13 cellular contexts compared by ENCODE assay signal in genomic region chr12:57234233-57234570, GRCh38. TPM values are rescaled to one million over a fixed set of nuclear protein-coding genes. Genes with fewer than 3 reads are reported as not detected.
DNase-seq lines count a peak whose midpoint lies in the region; ATAC-seq, FAIRE-seq and TF ChIP-seq lines count a peak whose summit lies in the region.
"Had no signal": no experiment of that assay in that cellular context is flagged by ENCODE, and none has a peak within 500 bp of the region (broad histone marks: within the 10 kb centered on the region; RNA-seq: fewer than 3 reads in every experiment).

No MANE protein-coding gene starts in this region.

- H3K27ac ChIP-seq in right atrium auricular region (peak overlapping the region; percentile 41 to 71), HepG2 (ENCODE audit: extremely low read length, insufficient read depth, low read length) (no peak overlapping the region), vagina (peak overlapping the region; percentile 72)
- H3K27ac ChIP-seq: testis had no signal

- in situ Hi-C loops in HepG2 (cut with HindIII; ENCODE audit: extremely low pct_ligation_motif_present, low pct_unique_long_range_greater_than_20kb) = no loop called here

- peaks cover 8% of the 10 kb centered on the region for H3K27me3 Mint-ChIP-seq in activated B cell treated with CpG ODN at 0.5 μM for 24 hours
- H3K27me3 Mint-ChIP-seq in activated naive CD4-positive, alpha-beta T cell treated with anti-CD3 and anti-CD28 coated beads for 36 hours (ENCODE audit: low read depth) = peaks cover 23% of the 10 kb centered on the region

- TF ChIP-seq EP300 in HepG2 (IDR thresholded peaks at IDR 0.05; ENCODE audit: low read depth in 2 of 2, low read length in 2 of 2) = no peak
- no peak for TF ChIP-seq EP300 in HepG2 (CRISPR knock-in tag; IDR thresholded peaks at IDR 0.05; ENCODE audit: borderline replicate concordance)

- WGBS in HepG2 (ENCODE audit: low lambda C conversion rate) = 92% methylated on average over 3 of the region's 3 CpGs

- H3K4me3 ChIP-seq in right atrium auricular region (no peak overlapping the region), HepG2 (replicated peaks in 1 of 3; ENCODE audit: insufficient read depth in 1 of 3, low read depth in 2 of 3, low read length in 3 of 3) (no peak overlapping the region), vagina (no peak overlapping the region)
- H3K4me3 ChIP-seq: testis had no signal

- H2AFZ ChIP-seq in HepG2 (ENCODE audit: low read length) = no peak overlapping the region

- H3K9ac ChIP-seq in HepG2 (ENCODE audit: insufficient read depth, low read depth, low read length) = no peak overlapping the region

- TF ChIP-seq CTCF in right atrium auricular region (IDR thresholded peaks at IDR 0.05) = no peak
- no peak for TF ChIP-seq CTCF in activated B cell treated with CpG ODN at 0.5 μM for 24 hours (IDR thresholded peaks at IDR 0.05)
- TF ChIP-seq CTCF in HepG2 (CRISPR knock-in tag; IDR thresholded peaks at IDR 0.05) = no peak
- TF ChIP-seq CTCF in vagina (IDR thresholded peaks at IDR 0.05) = no peak

- H3K4me1 Mint-ChIP-seq in activated B cell treated with CpG ODN at 0.5 μM for 24 hours = peaks cover 93% of the 10 kb centered on the region
- peaks cover 62% of the 10 kb centered on the region for H3K4me1 Mint-ChIP-seq in activated naive CD4-positive, alpha-beta T cell treated with anti-CD3 and anti-CD28 coated beads for 36 hours (ENCODE audit: low read depth)

- peaks cover 12% of the 10 kb centered on the region; the same call in 1 of the 2 replicates for H4K20me1 ChIP-seq in HepG2 (ENCODE audit: insufficient read depth, low read length)

- peak overlapping the region; percentile 80 for H3K4me3 Mint-ChIP-seq in activated B cell treated with CpG ODN at 0.5 μM for 24 hours
- no peak overlapping the region for H3K4me3 Mint-ChIP-seq in activated naive CD4-positive, alpha-beta T cell treated with anti-CD3 and anti-CD28 coated beads for 36 hours
- H3K4me3 Mint-ChIP-seq: activated CD4-positive, alpha-beta T cell treated with anti-CD3 and anti-CD28 coated beads for 36 hours had no signal

- peaks cover 29% of the 10 kb centered on the region for H3K36me3 ChIP-seq in right atrium auricular region
- H3K36me3 ChIP-seq in HepG2 (replicated peaks in 1 of 2; ENCODE audit: control insufficient read depth in 1 of 2, insufficient read depth in 2 of 2, low read length in 2 of 2) = peaks cover 20 to 34% of the 10 kb centered on the region in 2 experiments
- H3K36me3 ChIP-seq in vagina = peaks cover 0 to 32% of the 10 kb centered on the region in 2 donors

- peaks cover 28% of the 10 kb centered on the region for H3K79me2 ChIP-seq in HepG2 (ENCODE audit: insufficient read depth, low read length)

- peak overlapping the region; percentile 96 for H3K27ac Mint-ChIP-seq in activated B cell treated with CpG ODN at 0.5 μM for 24 hours
- no peak overlapping the region for H3K27ac Mint-ChIP-seq in activated naive CD4-positive, alpha-beta T cell treated with anti-CD3 and anti-CD28 coated beads for 36 hours
- H3K27ac Mint-ChIP-seq: activated CD4-positive, alpha-beta T cell treated with anti-CD3 and anti-CD28 coated beads for 36 hours had no signal

- intact Hi-C loops in left cardiac atrium (cut with DNase I) = no loop called here
- intact Hi-C loops in activated B cell treated with CpG ODN at 0.5 μM for 24 hours (cut with micrococcal nuclease) = loop anchor here (1.0 kb wide), 1 partner anchor 8 kb away; no protein-coding TSS in a partner anchor
- intact Hi-C loops in HepG2 (cut with micrococcal nuclease; ENCODE audit: unreplicated experiment) = no loop called here
- intact Hi-C loops in vagina (cut with DNase I) = no loop called here
- intact Hi-C loops in activated naive CD4-positive, alpha-beta T cell treated with anti-CD3 and anti-CD28 coated beads for 36 hours (cut with micrococcal nuclease) = no loop called here

- TF ChIP-seq POLR2A in HepG2 (IDR thresholded peaks at IDR 0.05; ENCODE audit: insufficient read depth in 1 of 2, low read depth in 2 of 2, low read length in 2 of 2) = no peak
- no peak for TF ChIP-seq POLR2A in vagina (IDR thresholded peaks at IDR 0.05)

- H3K4me1 ChIP-seq in right atrium auricular region = peaks cover 0 to 54% of the 10 kb centered on the region in 2 donors
- peaks cover 74% of the 10 kb centered on the region for H3K4me1 ChIP-seq in HepG2 (ENCODE audit: insufficient read depth, low read length)
- peaks cover 63% of the 10 kb centered on the region for H3K4me1 ChIP-seq in vagina

- no peak for ATAC-seq in left cardiac atrium
- no peak for ATAC-seq in activated B cell treated with CpG ODN at 0.5 μM for 24 hours (ENCODE audit: low read depth)
- no peak for ATAC-seq in HepG2
- ATAC-seq: activated CD4-positive, alpha-beta T cell treated with anti-CD3 and anti-CD28 coated beads for 36 hours; PC-3; T-cell had no signal

- no peak overlapping the region for H3K4me2 ChIP-seq in HepG2 (ENCODE audit: low read depth, low read length)

- BruUV-seq in HepG2 (replicated peaks; lab: Mats Ljungman, UMichigan) = no TSS peak

- TF ChIP-seq RAD21 in HepG2 (CRISPR knock-in tag; IDR thresholded peaks at IDR 0.05) = no peak

- POLR2A ChIA-PET in activated B cell treated with CpG ODN at 0.5 μM for 24 hours (lab: Charles Lee) = interaction anchor here (0.9 to 1.3 kb wide), 3 partner anchors 8 to 123 kb away, joined by 3 to 4 read pairs (median 4); partner anchors contain the start of gene STAT6
- POLR2A ChIA-PET in HepG2 (lab: Yijun Ruan, JAX) = no interaction called here

- no peak for DNase-seq in right atrium auricular region (ENCODE audit: low spot score)
- no peak for DNase-seq in left cardiac atrium
- no peak for DNase-seq in activated B cell treated with CpG ODN at 0.5 μM for 24 hours
- no peak for DNase-seq in HepG2 (ENCODE audit: low spot score)
- no peak for DNase-seq in vagina (ENCODE audit: extremely low spot score in 2 of 2)
- DNase-seq in NCI-H2171 treated with DMSO at 0.1 percent for 48 hours (lab: John Stamatoyannopoulos, UW) = no peak
- DNase-seq in GOT3 (lab: John Stamatoyannopoulos, UW) = no peak
- no peak for DNase-seq in activated naive CD4-positive, alpha-beta T cell treated with anti-CD3 and anti-CD28 coated beads for 36 hours
- DNase-seq: activated CD4-positive, alpha-beta T cell treated with anti-CD3 and anti-CD28 coated beads for 36 hours; anterior cingulate cortex; PC-3; T-cell; testis had no signal

- no peak for FAIRE-seq in HepG2 (lab: Jason Lieb, UNC)

- no peaks in the 10 kb centered on the region for H3K9me3 ChIP-seq in right atrium auricular region
- H3K9me3 ChIP-seq in HepG2 (ENCODE audit: low read length) = no peaks in the 10 kb centered on the region
- no peaks in the 10 kb centered on the region for H3K9me3 ChIP-seq in vagina
- H3K9me3 ChIP-seq: testis had no signal

- peaks cover 54% of the 10 kb centered on the region for H3K36me3 Mint-ChIP-seq in activated B cell treated with CpG ODN at 0.5 μM for 24 hours (ENCODE audit: low read depth)
- peaks cover 57% of the 10 kb centered on the region for H3K36me3 Mint-ChIP-seq in activated naive CD4-positive, alpha-beta T cell treated with anti-CD3 and anti-CD28 coated beads for 36 hours (ENCODE audit: low read depth)

- peaks cover 0 to 12% of the 10 kb centered on the region in 2 donors for H3K27me3 ChIP-seq in right atrium auricular region
- peaks cover 0 to under 1% of the 10 kb centered on the region in 2 experiments; a peak in 2 of 5 replicates for H3K27me3 ChIP-seq in HepG2 (ENCODE audit: control insufficient read depth in 1 of 2, insufficient read depth in 2 of 2, low read length in 2 of 2)
- H3K27me3 ChIP-seq in vagina = no peaks in the 10 kb centered on the region
- H3K27me3 ChIP-seq: testis had no signal

- no peaks in the 10 kb centered on the region for H3K9me3 Mint-ChIP-seq in activated B cell treated with CpG ODN at 0.5 μM for 24 hours
- H3K9me3 Mint-ChIP-seq in activated naive CD4-positive, alpha-beta T cell treated with anti-CD3 and anti-CD28 coated beads for 36 hours = no peaks in the 10 kb centered on the region
- H3K9me3 Mint-ChIP-seq: T-cell had no signal

- CTCF ChIA-PET in activated B cell treated with CpG ODN at 0.5 μM for 24 hours (lab: Charles Lee) = interaction anchor here (2.4 to 20.9 kb wide), 2 partner anchors 9 to 18 kb away, joined by 9 to 390 read pairs; partner anchors contain the start of gene NXPH4
- CTCF ChIA-PET in HepG2 (lab: Yijun Ruan, JAX; ENCODE audit: low intra/inter-chr PET ratio, low total read pairs) = interaction anchor here (11.7 kb wide), 1 partner anchor 20 kb away, joined by 308 read pairs; the partner anchor contains the start of gene NXPH4
- CTCF ChIA-PET in activated naive CD4-positive, alpha-beta T cell treated with anti-CD3 and anti-CD28 coated beads for 36 hours (lab: Charles Lee) = interaction anchor here (0.5 to 5.7 kb wide), 2 partner anchors 20 to 303 kb away, joined by 3 to 93 read pairs; no protein-coding TSS in a partner anchor

RNA-seq across cellular contexts. Expression of gene SHMT2, which starts 4.7 kb away (rescaled TPM):
- total RNA-seq in right atrium auricular region (10 to 100 TPM; 16.6 to 33.0 TPM), left cardiac atrium (10 to 100 TPM; 31.1 to 39.6 TPM), activated B cell treated with CpG ODN at 0.5 μM for 24 hours (268 and 270 TPM in 2 replicates), HepG2 (2016; rRNA removed; fragmentation: Illumina TruSeq; extraction: Trizol) (181 and 184 TPM in 2 replicates), vagina (54.0 TPM)
- total RNA-seq in HepG2 (2016; cell fraction: cytosol; rRNA removed; fragmentation: Illumina TruSeq; extraction: Trizol; ENCODE audit: low read depth) = 34.5 and 40.7 TPM in 2 replicates
- total RNA-seq in HepG2 (2016; cell fraction: insoluble cytoplasmic fraction; rRNA removed; fragmentation: Illumina TruSeq; extraction: Trizol) = 185 and 193 TPM in 2 replicates
- 86.2 and 91.5 TPM in 2 replicates for total RNA-seq in HepG2 (2016; cell fraction: membrane; rRNA removed; fragmentation: Illumina TruSeq; extraction: Trizol)
- total RNA-seq in HepG2 (2016; cell fraction: nucleus; rRNA removed; fragmentation: Illumina TruSeq; extraction: Trizol) = 87.0 and 104 TPM in 2 replicates
- polyA plus RNA-seq in HepG2 (2011; rRNA removed) = 393 and 420 TPM in 2 replicates
- polyA plus RNA-seq in HepG2 (2011; cell fraction: cytosol; rRNA removed) = 388 and 543 TPM in 2 replicates
- 527 and 559 TPM in 2 replicates for polyA plus RNA-seq in HepG2 (2011; cell fraction: nucleus; rRNA removed)
- polyA plus RNA-seq in HepG2 (2012) = 193 and 317 TPM in 2 replicates
- 47.3 and 51.9 TPM in 2 replicates for polyA plus RNA-seq in HepG2 (2016; cell fraction: cytosol; fragmentation: Illumina TruSeq; extraction: Trizol; ENCODE audit: low read depth)
- 228 and 257 TPM in 2 replicates for polyA plus RNA-seq in HepG2 (2016; cell fraction: insoluble cytoplasmic fraction; fragmentation: Illumina TruSeq; extraction: Trizol; ENCODE audit: low read depth)
- polyA plus RNA-seq in HepG2 (2016; cell fraction: membrane; fragmentation: Illumina TruSeq; extraction: Trizol; ENCODE audit: low read depth) = 85.7 and 97.2 TPM in 2 replicates
- 161 and 174 TPM in 2 replicates for polyA plus RNA-seq in HepG2 (2016; cell fraction: nucleus; fragmentation: Illumina TruSeq; extraction: Trizol; ENCODE audit: insufficient read depth, low read depth)
- polyA minus RNA-seq in HepG2 (2011; rRNA and poly(A)+ RNA removed; ENCODE audit: low replicate concordance) = 452 and 685 TPM in 2 replicates
- 216 and 224 TPM in 2 replicates for polyA minus RNA-seq in HepG2 (2011; cell fraction: cytosol; rRNA and poly(A)+ RNA removed)
- 130 and 151 TPM in 2 replicates for polyA minus RNA-seq in HepG2 (2011; cell fraction: nucleus; rRNA and poly(A)+ RNA removed)
- 100 to 1,000 TPM; 542 to 552 TPM for total RNA-seq in activated naive CD4-positive, alpha-beta T cell treated with anti-CD3 and anti-CD28 coated beads for 36 hours

RNA-seq across cellular contexts. Expression of gene STAC3, which starts 16.8 kb away (rescaled TPM):
- total RNA-seq in right atrium auricular region (under 1 TPM; 0.48 to 0.59 TPM), left cardiac atrium (1 to 10 TPM; 1.2 to 2.7 TPM), activated B cell treated with CpG ODN at 0.5 μM for 24 hours (4.6 and 5.5 TPM in 2 replicates), HepG2 (2016; rRNA removed; fragmentation: Illumina TruSeq; extraction: Trizol) (0.14 and 0.18 TPM in 2 replicates), vagina (0.74 TPM)
- total RNA-seq in HepG2 (2016; cell fraction: cytosol; rRNA removed; fragmentation: Illumina TruSeq; extraction: Trizol; ENCODE audit: low read depth) = not detected in 2 replicates
- total RNA-seq in HepG2 (2016; cell fraction: insoluble cytoplasmic fraction; rRNA removed; fragmentation: Illumina TruSeq; extraction: Trizol) = 0.25 and 0.26 TPM in 2 replicates
- not detected in 2 replicates for total RNA-seq in HepG2 (2016; cell fraction: membrane; rRNA removed; fragmentation: Illumina TruSeq; extraction: Trizol)
- 0.34 and 0.62 TPM in 2 replicates for total RNA-seq in HepG2 (2016; cell fraction: nucleus; rRNA removed; fragmentation: Illumina TruSeq; extraction: Trizol)
- polyA plus RNA-seq in HepG2 (2011; rRNA removed) = 0.22 and 0.27 TPM in 2 replicates
- polyA plus RNA-seq in HepG2 (2011; cell fraction: cytosol; rRNA removed) = 0.05 and 0.17 TPM in 2 replicates
- 1.3 TPM in 2 replicates for polyA plus RNA-seq in HepG2 (2011; cell fraction: nucleus; rRNA removed)
- 0.34 and 0.49 TPM in 2 replicates for polyA plus RNA-seq in HepG2 (2012)
- 0.12 TPM in 1 of 2 replicates, not detected in the other for polyA plus RNA-seq in HepG2 (2016; cell fraction: cytosol; fragmentation: Illumina TruSeq; extraction: Trizol; ENCODE audit: low read depth)
- 0.19 and 0.38 TPM in 2 replicates for polyA plus RNA-seq in HepG2 (2016; cell fraction: insoluble cytoplasmic fraction; fragmentation: Illumina TruSeq; extraction: Trizol; ENCODE audit: low read depth)
- 0.18 TPM in 1 of 2 replicates, not detected in the other for polyA plus RNA-seq in HepG2 (2016; cell fraction: membrane; fragmentation: Illumina TruSeq; extraction: Trizol; ENCODE audit: low read depth)
- 1.4 and 2.4 TPM in 2 replicates for polyA plus RNA-seq in HepG2 (2016; cell fraction: nucleus; fragmentation: Illumina TruSeq; extraction: Trizol; ENCODE audit: insufficient read depth, low read depth)
- 0.54 TPM in 1 of 2 replicates, not detected in the other for polyA minus RNA-seq in HepG2 (2011; rRNA and poly(A)+ RNA removed; ENCODE audit: low replicate concordance)
- not detected in 2 replicates for polyA minus RNA-seq in HepG2 (2011; cell fraction: cytosol; rRNA and poly(A)+ RNA removed)
- 0.99 and 1.3 TPM in 2 replicates for polyA minus RNA-seq in HepG2 (2011; cell fraction: nucleus; rRNA and poly(A)+ RNA removed)
- total RNA-seq in activated naive CD4-positive, alpha-beta T cell treated with anti-CD3 and anti-CD28 coated beads for 36 hours = 1 to 10 TPM in 1 of 2 experiments, under 1 TPM in 1; 0.93 to 1.5 TPM

RNA-seq across cellular contexts. Expression of gene NXPH4, which starts 17.6 kb away (rescaled TPM):
- total RNA-seq in right atrium auricular region = 1 to 10 TPM in 1 of 2 donors, under 1 TPM in 1; 0.28 to 1.1 TPM
- total RNA-seq in left cardiac atrium = 1 to 10 TPM in 1 of 2 donors, under 1 TPM in 1; 0.50 to 2.1 TPM
- 3.4 and 3.5 TPM in 2 replicates for total RNA-seq in activated B cell treated with CpG ODN at 0.5 μM for 24 hours
- not detected in 2 replicates for total RNA-seq in HepG2 (2016; rRNA removed; fragmentation: Illumina TruSeq; extraction: Trizol)
- total RNA-seq in HepG2 (2016; cell fraction: cytosol; rRNA removed; fragmentation: Illumina TruSeq; extraction: Trizol; ENCODE audit: low read depth) = not detected in 2 replicates
- total RNA-seq in HepG2 (2016; cell fraction: insoluble cytoplasmic fraction; rRNA removed; fragmentation: Illumina TruSeq; extraction: Trizol) = not detected in 2 replicates
- total RNA-seq in HepG2 (2016; cell fraction: membrane; rRNA removed; fragmentation: Illumina TruSeq; extraction: Trizol) = not detected in 2 replicates
- total RNA-seq in HepG2 (2016; cell fraction: nucleus; rRNA removed; fragmentation: Illumina TruSeq; extraction: Trizol) = not detected in 2 replicates
- polyA plus RNA-seq in HepG2 (2011; rRNA removed) = 0.13 and 0.24 TPM in 2 replicates
- polyA plus RNA-seq in HepG2 (2011; cell fraction: cytosol; rRNA removed) = 0.18 and 0.24 TPM in 2 replicates
- polyA plus RNA-seq in HepG2 (2011; cell fraction: nucleus; rRNA removed) = 0.54 and 0.55 TPM in 2 replicates
- 1.9 and 2.5 TPM in 2 replicates for polyA plus RNA-seq in HepG2 (2012)
- polyA plus RNA-seq in HepG2 (2016; cell fraction: cytosol; fragmentation: Illumina TruSeq; extraction: Trizol; ENCODE audit: low read depth) = not detected in 2 replicates
- polyA plus RNA-seq in HepG2 (2016; cell fraction: insoluble cytoplasmic fraction; fragmentation: Illumina TruSeq; extraction: Trizol; ENCODE audit: low read depth) = not detected in 2 replicates
- not detected in 2 replicates for polyA plus RNA-seq in HepG2 (2016; cell fraction: membrane; fragmentation: Illumina TruSeq; extraction: Trizol; ENCODE audit: low read depth)
- polyA plus RNA-seq in HepG2 (2016; cell fraction: nucleus; fragmentation: Illumina TruSeq; extraction: Trizol; ENCODE audit: insufficient read depth, low read depth) = not detected in 2 replicates
- 0.30 and 2.2 TPM in 2 replicates for polyA minus RNA-seq in HepG2 (2011; rRNA and poly(A)+ RNA removed; ENCODE audit: low replicate concordance)
- polyA minus RNA-seq in HepG2 (2011; cell fraction: cytosol; rRNA and poly(A)+ RNA removed) = not detected in 2 replicates
- 0.25 TPM in 1 of 2 replicates, not detected in the other for polyA minus RNA-seq in HepG2 (2011; cell fraction: nucleus; rRNA and poly(A)+ RNA removed)
- total RNA-seq in vagina = 3.2 TPM
- total RNA-seq in activated naive CD4-positive, alpha-beta T cell treated with anti-CD3 and anti-CD28 coated beads for 36 hours = under 1 TPM; 0.25 to 0.79 TPM
